Comparison of ENCODE assay signal across 21 cellular contexts in genomic region chr12:130414381-130414780, GRCh38.
"Had no signal": no experiment of that assay in that cellular context is flagged by ENCODE, and none has a peak within 500 bp of the region (broad histone marks: within the 10 kb centered on the region; RNA-seq: fewer than 3 reads in every experiment).

No MANE protein-coding gene starts in this region.

- ATAC-seq: foreskin keratinocyte, gastroesophageal sphincter, heart left ventricle, left colon, left lobe of liver, left ventricle myocardium superior, lower lobe of right lung, mucosa of descending colon had no signal

- H3K4me1 Mint-ChIP-seq: immature natural killer cell, mesothelial cell of epicardium had no signal

- H3K4me3 Mint-ChIP-seq: dendritic cell treated with granulocyte-macrophage colony-stimulating factor and Interleukin-4, amounts not matched to agents 40 ng/mL and 50 ng/mL, for 4 days; immature natural killer cell; mesothelial cell of epicardium had no signal

- H3K36me3 Mint-ChIP-seq: immature natural killer cell, mesothelial cell of epicardium had no signal

- H3K27ac ChIP-seq: esophagus muscularis mucosa, foreskin keratinocyte, gastroesophageal sphincter, heart left ventricle, hepatocyte, lower lobe of right lung had no signal

- H3K27me3 ChIP-seq: foreskin keratinocyte, hepatocyte had no signal

- DNase-seq: cortex of kidney; effector CD4-positive, alpha-beta T cell; effector memory CD4-positive, alpha-beta T cell; foreskin keratinocyte; heart left ventricle; hypothalamus; immature natural killer cell; islet precursor cell; kidney; kidney glomerular epithelial cell; left colon; left ventricle myocardium superior; lower lobe of right lung; mesenchymal stem cell; mucosa of descending colon had no signal

- H3K9me3 ChIP-seq: esophagus muscularis mucosa, gastroesophageal sphincter, heart left ventricle, lower lobe of right lung, mucosa of descending colon had no signal

- H3K27ac Mint-ChIP-seq: dendritic cell treated with granulocyte-macrophage colony-stimulating factor and Interleukin-4, amounts not matched to agents 40 ng/mL and 50 ng/mL, for 4 days; immature natural killer cell; mesothelial cell of epicardium had no signal

- H3K4me1 ChIP-seq: esophagus muscularis mucosa, foreskin keratinocyte, gastroesophageal sphincter, heart left ventricle, lower lobe of right lung had no signal

- H3K36me3 ChIP-seq: esophagus muscularis mucosa, gastroesophageal sphincter, heart left ventricle, lower lobe of right lung had no signal

- H3K9me3 Mint-ChIP-seq: dendritic cell treated with granulocyte-macrophage colony-stimulating factor and Interleukin-4, amounts not matched to agents 40 ng/mL and 50 ng/mL, for 4 days; mesothelial cell of epicardium had no signal

- H3K4me3 ChIP-seq: esophagus muscularis mucosa, gastroesophageal sphincter, heart left ventricle, hepatocyte, lower lobe of right lung, mucosa of descending colon had no signal
